Comparison of ENCODE assay signal across 19 cellular contexts in the genomic region with DNA sequence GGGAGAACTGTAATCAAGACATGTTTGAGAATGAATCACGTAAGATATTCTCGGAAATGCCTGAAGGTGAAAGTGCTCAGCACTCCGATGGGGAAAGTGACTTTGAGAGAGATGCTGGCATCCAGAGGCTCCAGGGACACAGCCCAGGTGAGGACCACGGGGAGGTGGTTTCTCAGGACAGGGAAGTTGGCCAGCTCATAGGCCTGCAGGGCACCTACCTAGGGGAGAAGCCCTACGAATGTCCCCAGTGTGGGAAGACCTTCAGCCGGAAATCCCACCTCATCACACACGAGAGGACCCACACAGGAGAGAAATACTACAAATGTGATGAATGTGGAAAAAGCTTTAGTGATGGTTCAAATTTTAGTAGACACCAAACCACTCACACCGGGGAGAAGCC. TPM values are rescaled to one million over a fixed set of nuclear protein-coding genes. Genes with fewer than 3 reads are reported as not detected.
DNase-seq lines count a peak whose midpoint lies in the region; TF ChIP-seq lines count a peak whose summit lies in the region.
"Had no signal": no experiment of that assay in that cellular context is flagged by ENCODE, and none has a peak within 500 bp of the region (broad histone marks: within the 10 kb centered on the region; RNA-seq: fewer than 3 reads in every experiment).

No MANE protein-coding gene starts in this region.

- H3K9me3 ChIP-seq in Karpas-422 (ENCODE audit: low read length) = peaks cover 24% of the 10 kb centered on the region
- H3K9me3 ChIP-seq in endodermal cell (ENCODE audit: control insufficient read depth, low read length) = peaks cover 43% of the 10 kb centered on the region

- H3K27me3 Mint-ChIP-seq in chondrocyte (ENCODE audit: low read depth) (no peaks in the 10 kb centered on the region), endodermal cell (ENCODE audit: insufficient read depth) (peaks cover 2% of the 10 kb centered on the region)

- 89 to 100% methylated on average over 4 to 8 of the region's 8 CpGs for WGBS in endodermal cell (ENCODE audit: insufficient coverage in 1 of 2, insufficient read length in 1 of 2), 2 experiments

- H3K27ac ChIP-seq in Karpas-422 (ENCODE audit: low read length) (no peak overlapping the region), endodermal cell (ENCODE audit: low read depth, low read length) (no peak overlapping the region)
- H3K27ac ChIP-seq: 22Rv1, A549, HL-60 had no signal

- H3K4me3 ChIP-seq in Karpas-422 (ENCODE audit: low read length) (0 out of 2 replicates have a peak overlapping the region, but pooled peaks have one; percentile 12), endodermal cell (ENCODE audit: low read length) (no peak overlapping the region)
- H3K4me3 ChIP-seq: A549, GM23338 had no signal

- H3K4me1 Mint-ChIP-seq in chondrocyte (ENCODE audit: low read depth) (no peaks in the 10 kb centered on the region), endodermal cell (no peaks in the 10 kb centered on the region)

- TF ChIP-seq CTCF in chondrocyte (IDR thresholded peaks at IDR 0.05) (no peak), endodermal cell (conservative IDR thresholded peaks at IDR 0.05) (no peak)

- H2AFZ ChIP-seq in Karpas-422 (ENCODE audit: low read length) = no peak overlapping the region
- H2AFZ ChIP-seq: GM23338 had no signal

- peak; percentile 38 for DNase-seq in activated effector memory CD4-positive, alpha-beta T cell treated with anti-CD3 and anti-CD28 coated beads, Interleukin-2, amount 50 U/mL, for 16 hours
- DNase-seq in activated effector memory CD4-positive, alpha-beta T cell treated with Interleukin-2 at 50 U/mL for 16 hours = no peak
- DNase-seq in Karpas-422 (no peak), chondrocyte (ENCODE audit: low spot score) (peak; percentile 59), posterior vena cava (ENCODE audit: low spot score) (peak; percentile 18), cerebellar nuclear complex (lab: John Stamatoyannopoulos, UW) (no peak), NCI-H510A treated with DMSO at 0.1 percent for 48 hours (lab: John Stamatoyannopoulos, UW) (no peak), endodermal cell (no peak)
- DNase-seq: AML-193; Calu3; CD8-positive, alpha-beta T cell; DMS79 treated with DMSO at 0.1 percent for 48 hours; GF-D8; HCEC 1CT; IMR-90 had no signal

- no peaks in the 10 kb centered on the region for H3K9me2 ChIP-seq in Karpas-422 (replicated peaks; ENCODE audit: insufficient read depth, low read length)

- H3K9me3 Mint-ChIP-seq in chondrocyte (ENCODE audit: low read depth) = peaks cover 22% of the 10 kb centered on the region
- H3K9me3 Mint-ChIP-seq in endodermal cell = peaks cover 82% of the 10 kb centered on the region

- peaks cover 5% of the 10 kb centered on the region; the same call in 1 of the 2 replicates for H3K79me2 ChIP-seq in Karpas-422 (ENCODE audit: low read length)

- H3K36me3 ChIP-seq in Karpas-422 (ENCODE audit: insufficient read depth, low read length) = peaks cover 34% of the 10 kb centered on the region
- peaks cover 44% of the 10 kb centered on the region for H3K36me3 ChIP-seq in endodermal cell (ENCODE audit: control insufficient read depth, insufficient read depth, low read length)

- H3K4me1 ChIP-seq in Karpas-422 (ENCODE audit: low read length) (no peaks in the 10 kb centered on the region), endodermal cell (ENCODE audit: control insufficient read depth, insufficient read depth, low read length) (no peaks in the 10 kb centered on the region)
- H3K4me1 ChIP-seq: A549 had no signal

- no peak overlapping the region for H3K4me2 ChIP-seq in Karpas-422 (ENCODE audit: low read depth, low read length, poor library complexity, severe bottlenecking)
- H3K4me2 ChIP-seq: A549, GM23338 had no signal

- intact Hi-C loops in posterior vena cava (cut with DNase I) = no loop called here

- H3K27me3 ChIP-seq in Karpas-422 (ENCODE audit: low read length) = no peaks in the 10 kb centered on the region
- H3K27me3 ChIP-seq in endodermal cell (ENCODE audit: control insufficient read depth, insufficient read depth, low read length, poor library complexity, severe bottlenecking) = no peaks in the 10 kb centered on the region

- H3K27ac Mint-ChIP-seq in chondrocyte (ENCODE audit: unreplicated experiment) (no peak overlapping the region), endodermal cell (no peak overlapping the region)
- H3K27ac Mint-ChIP-seq: CD8-positive, alpha-beta T cell; GM23338 had no signal

- no peak overlapping the region for H3K4me3 Mint-ChIP-seq in chondrocyte (ENCODE audit: unreplicated experiment)
- H3K4me3 Mint-ChIP-seq in endodermal cell = no peak overlapping the region
- H3K4me3 Mint-ChIP-seq: CD8-positive, alpha-beta T cell; GM23338 had no signal

- H3K9ac ChIP-seq in Karpas-422 (ENCODE audit: low read length) (no peak overlapping the region), endodermal cell (ENCODE audit: extremely low read depth, low read length, poor library complexity, severe bottlenecking) (no peak overlapping the region)

- H4K20me1 ChIP-seq in Karpas-422 (ENCODE audit: insufficient read depth, low read depth, low read length) = no peaks in the 10 kb centered on the region

- H3K36me3 Mint-ChIP-seq in chondrocyte (ENCODE audit: low read depth) (peaks cover 33% of the 10 kb centered on the region), endodermal cell (ENCODE audit: low read depth) (peaks cover 87% of the 10 kb centered on the region)

RNA-seq across cellular contexts. Expression of gene ZSCAN2, which starts 19.8 kb away (rescaled TPM):
- total RNA-seq in Karpas-422 (2014; rRNA removed; shearing (Covaris generic); ENCODE audit: low replicate concordance) = 21.8 and 27.2 TPM in 2 replicates
- 8.8 to 11.9 TPM (median 10.5 TPM) in 3 replicates for total RNA-seq in chondrocyte
- total RNA-seq in posterior vena cava = 1 to 10 TPM; 3.0 to 4.7 TPM
- total RNA-seq in endodermal cell = 10 to 100 TPM; 23.6 to 31.3 TPM
- 18.8 TPM for polyA plus RNA-seq in endodermal cell (2013, experiment 1 of 2)
- 18.4 TPM for polyA plus RNA-seq in endodermal cell (2013, experiment 2 of 2)

RNA-seq across cellular contexts. Expression of gene WDR73, which starts 33.5 kb away (rescaled TPM):
- 35.7 and 36.1 TPM in 2 replicates for total RNA-seq in Karpas-422 (2014; rRNA removed; shearing (Covaris generic); ENCODE audit: low replicate concordance)
- total RNA-seq in chondrocyte (13.6 to 21.9 TPM (median 17.0 TPM) in 3 replicates), posterior vena cava (10 to 100 TPM; 18.0 to 18.7 TPM), endodermal cell (10 to 100 TPM; 44.1 to 46.8 TPM)
- polyA plus RNA-seq in endodermal cell (2013, experiment 1 of 2) = 37.9 TPM
- polyA plus RNA-seq in endodermal cell (2013, experiment 2 of 2) = 32.1 TPM

RNA-seq across cellular contexts. Expression of gene NMB, which starts 37.4 kb away (rescaled TPM):
- 15.1 and 17.2 TPM in 2 replicates for total RNA-seq in Karpas-422 (2014; rRNA removed; shearing (Covaris generic); ENCODE audit: low replicate concordance)
- total RNA-seq in chondrocyte = 5.7 to 8.5 TPM (median 7.8 TPM) in 3 replicates
- 1 to 10 TPM; 5.7 to 8.7 TPM for total RNA-seq in posterior vena cava
- total RNA-seq in endodermal cell = 1 to 10 TPM; 5.3 to 7.3 TPM
- polyA plus RNA-seq in endodermal cell (2013, experiment 1 of 2) = 11.8 TPM
- polyA plus RNA-seq in endodermal cell (2013, experiment 2 of 2) = 10.0 TPM

Comparison
In these comparisons a context has a peak if more than half of its experiments do, and no peak if none do; other contexts are left out.
1. DNase-seq: peak in activated effector memory CD4-positive, alpha-beta T cell treated with anti-CD3 and anti-CD28 coated beads, Interleukin-2, amount 50 U/mL, for 16 hours (single experiment), chondrocyte (single experiment) and posterior vena cava (single experiment); none in activated effector memory CD4-positive, alpha-beta T cell treated with Interleukin-2 at 50 U/mL for 16 hours (single experiment), Karpas-422 (single experiment), cerebellar nuclear complex (0 of 2), NCI-H510A treated with DMSO at 0.1 percent for 48 hours (single experiment) and endodermal cell (single experiment).